Comparison of ENCODE assay signal across 10 cellular contexts in the genomic region with DNA sequence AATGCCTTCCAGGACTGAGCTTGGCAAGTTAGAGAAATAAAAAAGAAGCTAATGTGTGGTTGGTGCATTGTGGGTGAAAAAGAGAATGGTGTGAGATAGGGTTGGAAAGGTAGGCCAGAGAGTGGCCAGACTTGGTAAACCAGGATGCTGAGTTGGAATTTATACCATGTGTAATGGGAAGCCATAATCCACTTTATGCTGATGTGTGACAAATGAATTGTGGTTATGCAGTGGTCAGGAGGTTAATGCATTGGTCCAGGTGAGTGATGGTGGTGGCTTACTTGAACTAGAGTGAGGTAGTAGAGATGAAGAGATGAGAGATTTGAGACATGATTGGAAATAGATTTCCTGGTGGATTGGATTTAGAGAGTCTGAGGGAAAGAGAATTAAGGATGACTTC. TPM values are rescaled to one million over a fixed set of nuclear protein-coding genes. Genes with fewer than 3 reads are reported as not detected.
DNase-seq lines count a peak whose midpoint lies in the region; ATAC-seq and TF ChIP-seq lines count a peak whose summit lies in the region.
"Had no signal": no experiment of that assay in that cellular context is flagged by ENCODE, and none has a peak within 500 bp of the region (broad histone marks: within the 10 kb centered on the region; RNA-seq: fewer than 3 reads in every experiment).

No MANE protein-coding gene starts in this region.

- H3K9ac ChIP-seq in GM23248: peak overlapping the region; percentile 97

- H3K9me3 ChIP-seq in GM23248 (ENCODE audit: low read depth) (no peaks in the 10 kb centered on the region), iPS DF 6.9 (ENCODE audit: control insufficient read depth, insufficient read depth, low read length) (no peaks in the 10 kb centered on the region)

- H3K4me1 ChIP-seq in GM23248 (ENCODE audit: insufficient read depth) (peaks cover 8% of the 10 kb centered on the region; the same call in 1 of the 2 replicates), iPS DF 6.9 (ENCODE audit: control insufficient read depth, insufficient read depth, low read length) (peaks cover 4% of the 10 kb centered on the region; the same call in 1 of the 2 replicates)

- DNase-seq in GM23248 (peak; percentile 3), iPS DF 6.9 (ENCODE audit: low read depth, low spot score) (no peak), left colon (no peak)
- DNase-seq in activated CD4-positive, alpha-beta T cell treated with anti-CD3 and anti-CD28 coated beads for 4 hours: no peak
- DNase-seq: DMS79; stimulated activated CD8-positive, alpha-beta memory T cell treated with anti-CD3 and anti-CD28 coated beads, Interleukin-4, amount 100 ng/mL, for 48 hours had no signal

- in situ Hi-C loops in GM23248 (cut with MboI): no loop called here

- H3K79me2 ChIP-seq in GM23248 (ENCODE audit: insufficient read depth): peaks cover 53% of the 10 kb centered on the region

- H3K4me3 ChIP-seq in GM23248 (peak overlapping the region; percentile 100), WI38 (ENCODE audit: low read depth, low read length) (peak overlapping the region; percentile 84; the same call in 1 of the 2 replicates), iPS DF 6.9 (ENCODE audit: low read length) (peak overlapping the region; percentile 84; the same call in 1 of the 2 replicates)

- ATAC-seq in GM19328 (IDR thresholded peaks at IDR 0.05; ENCODE audit: unreplicated experiment) (no peak), HG03159 (IDR thresholded peaks at IDR 0.05; ENCODE audit: unreplicated experiment) (no peak), left colon (no peak)

- peak overlapping the region; percentile 98 for H3K4me2 ChIP-seq in GM23248 (ENCODE audit: unreplicated experiment)

- TF ChIP-seq CTCF in 22Rv1 (IDR thresholded peaks at IDR 0.05) (no peak), WI38 (IDR thresholded peaks at IDR 0.05; ENCODE audit: low read depth, low read length) (no peak)

- no peaks in the 10 kb centered on the region for H3K27me3 ChIP-seq in GM23248 (replicated peaks; ENCODE audit: insufficient read depth)
- H3K27me3 ChIP-seq in iPS DF 6.9 (ENCODE audit: control insufficient read depth, insufficient read depth, low read length): no peaks in the 10 kb centered on the region

- H3K27ac ChIP-seq in 22Rv1: peak overlapping the region; percentile 99
- no peak overlapping the region for H3K27ac ChIP-seq in GM23248
- H3K27ac ChIP-seq in iPS DF 6.9 (ENCODE audit: low read length): no peak overlapping the region

- no peaks in the 10 kb centered on the region for H3K9me2 ChIP-seq in GM23248 (ENCODE audit: insufficient read depth)

- H4K20me1 ChIP-seq in GM23248 (ENCODE audit: insufficient read depth): no peaks in the 10 kb centered on the region

- H3K36me3 ChIP-seq in GM23248 (ENCODE audit: low read depth) (no peaks in the 10 kb centered on the region), iPS DF 6.9 (ENCODE audit: control insufficient read depth, insufficient read depth, low read length) (peaks cover 8% of the 10 kb centered on the region)

- intact Hi-C loops in left colon (cut with DNase I, micrococcal nuclease): no loop called here

- H3F3A ChIP-seq in GM23248 (ENCODE audit: insufficient read depth): peaks cover 20% of the 10 kb centered on the region

- H2AFZ ChIP-seq in GM23248: peak overlapping the region; percentile 100; the same call in 1 of the 2 replicates

RNA-seq across cellular contexts. Expression of a gene that starts 1.0 kb away (rescaled TPM):
- total RNA-seq in GM23248 (2014; rRNA removed; shearing (Covaris generic)): 13.4 and 33.0 TPM in 2 replicates
- polyA plus RNA-seq in GM23248 (2016; fragmentation: Nextera tagmentation; extraction: Ambion mirVana): 14.8 and 16.0 TPM in 2 replicates
- total RNA-seq in left colon: 10 to 100 TPM; 17.0 to 23.9 TPM

RNA-seq across cellular contexts. Expression of a gene that starts 2.2 kb away (rescaled TPM):
- 2.0 and 7.0 TPM in 2 replicates for total RNA-seq in GM23248 (2014; rRNA removed; shearing (Covaris generic))
- 5.4 and 6.0 TPM in 2 replicates for polyA plus RNA-seq in GM23248 (2016; fragmentation: Nextera tagmentation; extraction: Ambion mirVana)
- 10 to 100 TPM; 38.7 to 38.8 TPM for total RNA-seq in left colon

RNA-seq across cellular contexts. Expression of a gene that starts 38.4 kb away (rescaled TPM):
- total RNA-seq in GM23248 (2014; rRNA removed; shearing (Covaris generic)): 4.8 and 13.8 TPM in 2 replicates
- 29.7 and 30.3 TPM in 2 replicates for polyA plus RNA-seq in GM23248 (2016; fragmentation: Nextera tagmentation; extraction: Ambion mirVana)
- 10 to 100 TPM; 11.8 to 13.4 TPM for total RNA-seq in left colon

RNA-seq across cellular contexts. Expression of a gene that starts 39.7 kb away (rescaled TPM):
- total RNA-seq in GM23248 (2014; rRNA removed; shearing (Covaris generic)): 9.4 and 18.4 TPM in 2 replicates
- polyA plus RNA-seq in GM23248 (2016; fragmentation: Nextera tagmentation; extraction: Ambion mirVana): 22.9 and 24.1 TPM in 2 replicates
- 10 to 100 TPM in 1 of 2 donors, 1 to 10 TPM in 1; 6.4 to 22.4 TPM for total RNA-seq in left colon

RNA-seq across cellular contexts. Expression of a gene that starts 45.1 kb away (rescaled TPM):
- total RNA-seq in GM23248 (2014; rRNA removed; shearing (Covaris generic)): 0.65 and 2.0 TPM in 2 replicates
- 1.2 and 2.0 TPM in 2 replicates for polyA plus RNA-seq in GM23248 (2016; fragmentation: Nextera tagmentation; extraction: Ambion mirVana)
- 10 to 100 TPM in 1 of 2 donors, 1 to 10 TPM in 1; 7.2 to 11.8 TPM for total RNA-seq in left colon
